11 cellular contexts compared by ENCODE assay signal in genomic region chr12:50365709-50366406, GRCh38. TPM values are rescaled to one million over a fixed set of nuclear protein-coding genes. Genes with fewer than 3 reads are reported as not detected.
"Had no signal": no experiment of that assay in that cellular context is flagged by ENCODE, and none has a peak within 500 bp of the region (broad histone marks: within the 10 kb centered on the region; RNA-seq: fewer than 3 reads in every experiment).

No MANE protein-coding gene starts in this region.

- H3K27ac ChIP-seq: GM23248, KMS-11 had no signal

- ATAC-seq: HCT116 had no signal

- H3K9me3 ChIP-seq: HAP-1 had no signal

- H2AFZ ChIP-seq: GM23248 had no signal

- H3K4me2 ChIP-seq: KMS-11 had no signal

- H3K9ac ChIP-seq: GM23248, KMS-11 had no signal

- DNase-seq: GM23248, H7, HFFc6, IMR-90, KBM-7 had no signal

- H3K4me3 ChIP-seq: GM23248, HAP-1 had no signal

- H3K36me3 ChIP-seq: HAP-1 had no signal

- FAIRE-seq: HTR-8/SVneo had no signal

RNA-seq across cellular contexts. Expression of gene FAM186A, which starts 30.6 kb away (rescaled TPM):
- total RNA-seq: GM23248, H4, H7, HFFc6, HT-29, IMR-90 had no signal
- polyA plus RNA-seq: GM23248, IMR-90 had no signal
